ENCODE assay signal across 8 cellular contexts in the genomic region with DNA sequence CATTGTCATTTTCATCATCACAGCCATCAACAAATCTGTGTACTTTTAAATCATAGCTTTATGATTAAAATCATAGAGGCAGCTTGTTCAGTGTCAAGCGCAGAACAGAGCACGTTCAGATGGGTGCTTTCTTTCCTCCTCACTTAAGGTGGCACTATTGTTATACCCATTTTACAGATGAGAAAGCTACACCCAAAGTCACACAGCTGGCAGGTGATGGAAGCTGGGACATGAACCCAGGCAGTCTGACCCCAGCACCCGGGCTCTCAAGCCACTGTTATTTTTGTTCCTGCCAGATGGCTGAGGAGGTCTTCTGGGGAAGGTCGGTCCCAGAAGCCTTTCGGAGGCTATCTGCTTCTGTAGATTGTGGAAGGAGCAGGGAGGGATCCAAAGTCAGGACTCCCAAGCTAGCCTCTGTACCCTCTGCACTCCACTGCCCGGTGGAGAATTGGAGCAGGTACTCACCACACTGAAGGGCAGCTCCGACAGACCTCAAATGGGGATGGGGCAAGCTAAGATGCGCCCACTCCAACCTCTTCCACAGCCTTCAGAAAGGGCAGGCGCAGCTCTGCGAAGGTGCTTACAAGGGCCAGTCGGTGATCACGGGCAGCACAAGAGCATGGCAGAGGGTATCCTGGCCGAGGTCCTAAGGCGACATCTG. TPM values are rescaled to one million over a fixed set of nuclear protein-coding genes. Genes with fewer than 3 reads are reported as not detected.
DNase-seq lines count a peak whose midpoint lies in the region; TF ChIP-seq lines count a peak whose summit lies in the region.

No MANE protein-coding gene starts in this region.

- TF ChIP-seq EP300 in neural cell (conservative IDR thresholded peaks at IDR 0.05; ENCODE audit: poor library complexity, severe bottlenecking): no peak

- DNase-seq in DMS 273 (lab: John Stamatoyannopoulos, UW; ENCODE audit: unreplicated experiment): peak; percentile 43
- no peak for DNase-seq in DMS 273 treated with DMSO at 0.1 percent for 48 hours (lab: John Stamatoyannopoulos, UW)
- DNase-seq in SJCRH30: no peak
- no peak for DNase-seq in hippocampal formation (lab: John Stamatoyannopoulos, UW)
- DNase-seq in KG1 (lab: John Stamatoyannopoulos, UW): no peak
- DNase-seq in NCI-H446 treated with DMSO at 0.1 percent for 48 hours (lab: John Stamatoyannopoulos, UW): no peak

- H3K9ac ChIP-seq in neural cell (ENCODE audit: low read length): peak overlapping the region; percentile 73

- WGBS in esophagus, 2 donors: 11 to 14% methylated on average over 14 of the region's 14 CpGs

- no peak for TF ChIP-seq CTCF in neural cell (IDR thresholded peaks at IDR 0.05; ENCODE audit: poor library complexity, severe bottlenecking)

- H3K36me3 ChIP-seq in SJCRH30 (no peaks in the 10 kb centered on the region), esophagus (ENCODE audit: control insufficient read depth in 2 of 2, insufficient read depth in 2 of 2, low read length in 1 of 2) (no peaks in the 10 kb centered on the region), neural cell (ENCODE audit: insufficient read depth, low read length) (no peaks in the 10 kb centered on the region)

- H4K20me1 ChIP-seq in neural cell (ENCODE audit: insufficient read depth): no peaks in the 10 kb centered on the region

- H3K27ac ChIP-seq in SJCRH30 (peak overlapping the region; percentile 34; the same call in 1 of the 2 replicates), esophagus (ENCODE audit: low read depth in 2 of 2, low read length in 1 of 2) (peak overlapping the region; percentile 90 to 98), neural cell (ENCODE audit: low read length) (no peak overlapping the region)

- TF ChIP-seq RAD21 in neural cell (conservative IDR thresholded peaks at IDR 0.05): no peak

- H3K9me3 ChIP-seq in SJCRH30 (replicated peaks): no peaks in the 10 kb centered on the region
- no peaks in the 10 kb centered on the region for H3K9me3 ChIP-seq in esophagus (ENCODE audit: control insufficient read depth in 2 of 2, insufficient read depth in 1 of 2, low read depth in 1 of 2, low read length in 1 of 2)
- H3K9me3 ChIP-seq in neural cell (ENCODE audit: low read length): no peaks in the 10 kb centered on the region

- H3K79me2 ChIP-seq in neural cell (replicated peaks; ENCODE audit: insufficient read depth, low read length): no peaks in the 10 kb centered on the region

- H3K4me1 ChIP-seq in SJCRH30 (peaks cover 41% of the 10 kb centered on the region), esophagus (ENCODE audit: control insufficient read depth in 2 of 2, insufficient read depth in 2 of 2, low read length in 1 of 2) (peaks cover 4 to 13% of the 10 kb centered on the region in 2 donors)

- H3K27me3 ChIP-seq in SJCRH30: no peaks in the 10 kb centered on the region
- H3K27me3 ChIP-seq in esophagus (ENCODE audit: control insufficient read depth in 1 of 2, insufficient read depth in 2 of 2, low read length in 2 of 2): no peaks in the 10 kb centered on the region
- H3K27me3 ChIP-seq in neural cell (ENCODE audit: insufficient read depth, low read depth, low read length): no peaks in the 10 kb centered on the region

- peaks cover 6% of the 10 kb centered on the region for H3F3A ChIP-seq in neural cell (ENCODE audit: insufficient read depth, low read length, poor library complexity, severe bottlenecking)

- H3K4me3 ChIP-seq in SJCRH30: peak overlapping the region; percentile 80
- peak overlapping the region; percentile 57 to 85 for H3K4me3 ChIP-seq in esophagus (ENCODE audit: low read depth in 1 of 2, low read length in 2 of 2)
- peak overlapping the region; percentile 90 for H3K4me3 ChIP-seq in neural cell (ENCODE audit: low read length)

- no peaks in the 10 kb centered on the region for H3K9me2 ChIP-seq in neural cell (ENCODE audit: insufficient read depth, low read length)

- H3K4me2 ChIP-seq in neural cell (ENCODE audit: low read length): peak overlapping the region; percentile 66

- peak overlapping the region; percentile 88 for H2AFZ ChIP-seq in neural cell (ENCODE audit: low read depth, low read length)

TF ChIP-seq in neural cell, 6 proteins besides CTCF, POLR2A, EP300 and RAD21:
- TF ChIP-seq TAF1 (IDR thresholded peaks at IDR 0.05; ENCODE audit: low read depth) (no peak), EZH2 (IDR thresholded peaks at IDR 0.05; ENCODE audit: borderline replicate concordance, insufficient read depth, low read length, poor library complexity, severe bottlenecking) (no peak), SMC3 (conservative IDR thresholded peaks at IDR 0.05; ENCODE audit: poor library complexity) (no peak), POLR2AphosphoS5 (IDR thresholded peaks at IDR 0.05) (no peak), MXI1 (conservative IDR thresholded peaks at IDR 0.05; ENCODE audit: poor library complexity, severe bottlenecking) (no peak)
- TF ChIP-seq, protein P1, sequence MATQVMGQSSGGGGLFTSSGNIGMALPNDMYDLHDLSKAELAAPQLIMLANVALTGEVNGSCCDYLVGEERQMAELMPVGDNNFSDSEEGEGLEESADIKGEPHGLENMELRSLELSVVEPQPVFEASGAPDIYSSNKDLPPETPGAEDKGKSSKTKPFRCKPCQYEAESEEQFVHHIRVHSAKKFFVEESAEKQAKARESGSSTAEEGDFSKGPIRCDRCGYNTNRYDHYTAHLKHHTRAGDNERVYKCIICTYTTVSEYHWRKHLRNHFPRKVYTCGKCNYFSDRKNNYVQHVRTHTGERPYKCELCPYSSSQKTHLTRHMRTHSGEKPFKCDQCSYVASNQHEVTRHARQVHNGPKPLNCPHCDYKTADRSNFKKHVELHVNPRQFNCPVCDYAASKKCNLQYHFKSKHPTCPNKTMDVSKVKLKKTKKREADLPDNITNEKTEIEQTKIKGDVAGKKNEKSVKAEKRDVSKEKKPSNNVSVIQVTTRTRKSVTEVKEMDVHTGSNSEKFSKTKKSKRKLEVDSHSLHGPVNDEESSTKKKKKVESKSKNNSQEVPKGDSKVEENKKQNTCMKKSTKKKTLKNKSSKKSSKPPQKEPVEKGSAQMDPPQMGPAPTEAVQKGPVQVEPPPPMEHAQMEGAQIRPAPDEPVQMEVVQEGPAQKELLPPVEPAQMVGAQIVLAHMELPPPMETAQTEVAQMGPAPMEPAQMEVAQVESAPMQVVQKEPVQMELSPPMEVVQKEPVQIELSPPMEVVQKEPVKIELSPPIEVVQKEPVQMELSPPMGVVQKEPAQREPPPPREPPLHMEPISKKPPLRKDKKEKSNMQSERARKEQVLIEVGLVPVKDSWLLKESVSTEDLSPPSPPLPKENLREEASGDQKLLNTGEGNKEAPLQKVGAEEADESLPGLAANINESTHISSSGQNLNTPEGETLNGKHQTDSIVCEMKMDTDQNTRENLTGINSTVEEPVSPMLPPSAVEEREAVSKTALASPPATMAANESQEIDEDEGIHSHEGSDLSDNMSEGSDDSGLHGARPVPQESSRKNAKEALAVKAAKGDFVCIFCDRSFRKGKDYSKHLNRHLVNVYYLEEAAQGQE (IDR thresholded peaks at IDR 0.05; ENCODE audit: borderline replicate concordance): no peak

RNA-seq across cellular contexts. Expression of a gene that starts 0.6 kb away (rescaled TPM):
- 11.2 and 14.4 TPM in 2 replicates for total RNA-seq in SJCRH30 (2014; rRNA removed; shearing (Covaris generic))
- polyA plus RNA-seq in esophagus (10 to 100 TPM in 1 of 2 donors, 1 to 10 TPM in 1; 9.8 to 15.3 TPM), neural cell (0.94 and 1.3 TPM in 2 replicates)
- 1.5 and 2.5 TPM in 2 replicates for polyA minus RNA-seq in neural cell

RNA-seq across cellular contexts. Expression of a gene that starts 27.1 kb away (rescaled TPM):
- 29.8 and 30.4 TPM in 2 replicates for total RNA-seq in SJCRH30 (2014; rRNA removed; shearing (Covaris generic))
- polyA plus RNA-seq in esophagus (1 to 10 TPM; 6.4 to 9.6 TPM), neural cell (2.3 and 2.4 TPM in 2 replicates)
- polyA minus RNA-seq in neural cell: 1.7 TPM in 2 replicates

RNA-seq across cellular contexts. Expression of a gene that starts 46.0 kb away (rescaled TPM):
- total RNA-seq in SJCRH30 (2014; rRNA removed; shearing (Covaris generic)): 19.4 and 20.1 TPM in 2 replicates
- 10 to 100 TPM; 11.5 to 19.9 TPM for polyA plus RNA-seq in esophagus
- polyA plus RNA-seq in neural cell: 14.4 and 17.8 TPM in 2 replicates
- polyA minus RNA-seq in neural cell: 18.2 and 19.7 TPM in 2 replicates

RNA-seq across cellular contexts. Expression of a gene that starts 50.5 kb away (rescaled TPM):
- total RNA-seq in SJCRH30 (2014; rRNA removed; shearing (Covaris generic)): 20.7 and 27.1 TPM in 2 replicates
- polyA plus RNA-seq in esophagus (10 to 100 TPM in 1 of 2 donors, 1 to 10 TPM in 1; 9.6 to 14.3 TPM), neural cell (135 and 151 TPM in 2 replicates)
- 69.5 and 89.4 TPM in 2 replicates for polyA minus RNA-seq in neural cell

RNA-seq across cellular contexts. Expression of a gene that starts 53.1 kb away (rescaled TPM):
- 1.9 and 2.9 TPM in 2 replicates for total RNA-seq in SJCRH30 (2014; rRNA removed; shearing (Covaris generic))
- polyA plus RNA-seq in esophagus (1 to 10 TPM; 1.1 to 1.8 TPM), neural cell (64.7 and 81.3 TPM in 2 replicates)
- polyA minus RNA-seq in neural cell: 35.3 and 43.2 TPM in 2 replicates
